Comparison of ENCODE assay signal across 12 cellular contexts in the genomic region with DNA sequence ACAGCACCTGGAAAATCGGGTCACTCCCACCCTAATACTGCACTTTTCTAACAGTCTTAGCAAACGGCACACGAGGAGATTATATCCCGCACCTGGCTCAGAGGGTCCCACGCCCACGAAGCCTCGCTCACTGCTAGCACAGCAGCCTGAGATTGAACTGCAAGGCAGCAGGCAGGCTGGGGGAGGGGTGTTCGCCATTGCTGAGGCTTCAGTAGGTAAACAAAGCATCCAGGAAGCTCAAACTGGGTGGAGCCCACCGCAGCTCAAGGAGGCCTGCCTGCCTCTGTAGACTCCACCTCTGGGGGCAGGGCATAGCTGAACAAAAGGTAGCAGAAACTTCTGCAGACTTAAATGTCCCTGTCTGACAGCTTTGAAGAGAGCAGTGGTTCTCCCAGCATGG. TPM values are rescaled to one million over a fixed set of nuclear protein-coding genes. Genes with fewer than 3 reads are reported as not detected.
DNase-seq lines count a peak whose midpoint lies in the region; ATAC-seq, FAIRE-seq and TF ChIP-seq lines count a peak whose summit lies in the region.
"Not testable (repeated sequence)": the region's sequence is repeated elsewhere in the genome, so short reads cannot be mapped to it uniquely, and the experiment has no call there.
"Had no signal": no experiment of that assay in that cellular context is flagged by ENCODE, and none has a peak within 500 bp of the region (broad histone marks: within the 10 kb centered on the region; RNA-seq: fewer than 3 reads in every experiment).

No MANE protein-coding gene starts in this region.

- POLR2A ChIA-PET in K562 (lab: Yijun Ruan, JAX) = not testable (repeated sequence)

- H3K4me1 ChIP-seq in K562 (replicated peaks in 1 of 2; ENCODE audit: control insufficient read depth in 2 of 2, insufficient read depth in 2 of 2, low read length in 2 of 2); lower lobe of right lung: not testable (repeated sequence)

- not testable (repeated sequence) for TF ChIP-seq POLR2A in K562 (conservative IDR thresholded peaks at IDR 0.05)

- intact Hi-C loops in K562 (cut with micrococcal nuclease); lower lobe of right lung (cut with DNase I): not testable (repeated sequence)

- CTCF ChIA-PET in K562 (lab: Yijun Ruan, JAX; ENCODE audit: low intra/inter-chr PET ratio) = not testable (repeated sequence)

- TF ChIP-seq EP300 in K562 (IDR thresholded peaks at IDR 0.05; ENCODE audit: low read length) = not testable (repeated sequence)

- not testable (repeated sequence) for TF ChIP-seq CTCF in K562 (IDR thresholded peaks at IDR 0.05 in 2 of 3, conservative IDR thresholded peaks at IDR 0.05 in 1 of 3; ENCODE audit: insufficient read depth in 2 of 3, low read depth in 1 of 3, low read length in 3 of 3); lower lobe of right lung (IDR thresholded peaks at IDR 0.05)

- not testable (repeated sequence) for H3K9ac ChIP-seq in K562 (ENCODE audit: insufficient read depth in 1 of 2, low read depth in 2 of 2, low read length in 2 of 2)

- not testable (repeated sequence) for H4K20me1 ChIP-seq in K562 (replicated peaks; ENCODE audit: control insufficient read depth, insufficient read depth, low read length)

- BruUV-seq in K562 (replicated peaks; lab: Mats Ljungman, UMichigan) = not testable (repeated sequence)

- FAIRE-seq in K562 (lab: Jason Lieb, UNC) = not testable (repeated sequence)

- WGBS in K562 (ENCODE audit: insufficient coverage, low coverage, missing lambda C conversion rate) = 0% methylated on average over 9 of the region's 9 CpGs

- not testable (repeated sequence) for H3K4me3 ChIP-seq in Jurkat, Clone E6-1 (ENCODE audit: low read length); K562; lower lobe of right lung

- ATAC-seq in K562, lower lobe of right lung: not testable (repeated sequence)

- DNase-seq in COLO668 (lab: John Stamatoyannopoulos, UW; ENCODE audit: unreplicated experiment) = peak; percentile 23
- peak; percentile 51 for DNase-seq in Jurkat, Clone E6-1 (ENCODE audit: low read depth, low spot score)
- DNase-seq in NCI-H748 (lab: John Stamatoyannopoulos, UW; ENCODE audit: unreplicated experiment) = peak; percentile 10
- DNase-seq in K562 (ENCODE audit: extremely low read depth in 1 of 4, low spot score in 3 of 4) = peak in 1 of 4 experiments; percentile 10
- DNase-seq in lower lobe of right lung = peak; percentile 40

- in situ Hi-C loops in K562 (cut with MboI) = not testable (repeated sequence)

- not testable (repeated sequence) for H3K36me3 ChIP-seq in K562 (ENCODE audit: control insufficient read depth, insufficient read depth, low read length); lower lobe of right lung

- peak overlapping the region; percentile 45; the same call in 1 of the 2 replicates for H2AFZ ChIP-seq in K562 (ENCODE audit: low read depth, low read length)

- TF ChIP-seq RAD21 in K562 (CRISPR knock-in tag; conservative IDR thresholded peaks at IDR 0.05 in 1 of 2, IDR thresholded peaks at IDR 0.05 in 1 of 2) = not testable (repeated sequence)

- H3K27me3 ChIP-seq in K562 (ENCODE audit: control insufficient read depth in 2 of 2, insufficient read depth in 2 of 2, low read length in 2 of 2); lower lobe of right lung (ENCODE audit: low read depth): not testable (repeated sequence)

- H3K27ac ChIP-seq in K562 (ENCODE audit: extremely low read depth, low read depth, low read length); lower lobe of right lung: not testable (repeated sequence)

- H3K4me2 ChIP-seq in K562 (ENCODE audit: insufficient read depth, low read length) = not testable (repeated sequence)

- not testable (repeated sequence) for H3K79me2 ChIP-seq in K562 (ENCODE audit: control insufficient read depth, insufficient read depth, low read length)

- not testable (repeated sequence) for H3K9me3 ChIP-seq in K562 (replicated peaks; ENCODE audit: control insufficient read depth, insufficient read depth, low read depth, low read length); lower lobe of right lung

- not testable (repeated sequence) for H3K9me1 ChIP-seq in K562 (ENCODE audit: control insufficient read depth, insufficient read depth, low read length)

TF ChIP-seq in K562, 482 proteins besides CTCF, POLR2A, EP300 and RAD21:
- peak in 2 of 3 experiments; percentile 18 to 48 for TF ChIP-seq YY1 (IDR thresholded peaks at IDR 0.05; ENCODE audit: borderline replicate concordance in 1 of 3, control insufficient read depth in 1 of 3, extremely low read depth in 1 of 3, insufficient read depth in 3 of 3, insufficient read length in 1 of 3, insufficient replicate concordance in 2 of 3, low read depth in 1 of 3, low read length in 2 of 3)

RNA-seq across cellular contexts. Expression of a gene that starts 47.5 kb away (rescaled TPM):
- not detected for polyA plus RNA-seq in Jurkat, Clone E6-1 (2012; ENCODE audit: insufficient read depth, insufficient read length)
- not detected in 2 replicates for total RNA-seq in K562 (2011; cell fraction: chromatin; rRNA removed; ENCODE audit: low replicate concordance)
- not detected in 2 replicates for total RNA-seq in K562 (2011; cell fraction: nucleolus; rRNA removed)
- not detected in 2 replicates for total RNA-seq in K562 (2011; cell fraction: nucleoplasm; rRNA removed)
- not detected in 2 replicates for total RNA-seq in K562 (2014; rRNA removed)
- not detected in 2 replicates for total RNA-seq in K562 (2014; rRNA removed; fragmentation: Illumina TruSeq; extraction: Trizol)
- not detected in 2 replicates for total RNA-seq in K562 (2015; rRNA removed; fragmentation: Illumina TruSeq; extraction: Trizol)
- 0.56 and 0.69 TPM in 2 replicates for total RNA-seq in K562 (2021)
- not detected in 2 replicates for polyA plus RNA-seq in K562 (2011; rRNA removed)
- not detected in 2 replicates for polyA plus RNA-seq in K562 (2011; cell fraction: cytosol; rRNA removed)
- polyA plus RNA-seq in K562 (2011; cell fraction: nucleus; rRNA removed) = not detected in 2 replicates
- polyA plus RNA-seq in K562 (2012) = not detected in 2 replicates
- polyA plus RNA-seq in K562 (2014; fragmentation: Illumina TruSeq; extraction: Trizol) = not detected in 2 replicates
- not detected for polyA plus RNA-seq in K562 (2014; fragmentation: Nextera tagmentation; extraction: Ambion mirVana)
- not detected in 2 replicates for polyA plus RNA-seq in K562 (2014; rRNA removed)
- not detected in 2 replicates for polyA minus RNA-seq in K562 (2011; rRNA and poly(A)+ RNA removed)
- polyA minus RNA-seq in K562 (2011; cell fraction: cytosol; rRNA and poly(A)+ RNA removed) = not detected in 2 replicates
- polyA minus RNA-seq in K562 (2011; cell fraction: nucleus; rRNA and poly(A)+ RNA removed) = not detected in 2 replicates
- 210 TPM for total RNA-seq in lower lobe of right lung
- total RNA-seq: A673; CD4-positive, alpha-beta T cell; CD8-positive, alpha-beta T cell; Daoy; G401 had no signal
- polyA plus RNA-seq: AG04450, GM12878 had no signal

Comparison
In these comparisons a context has a peak if more than half of its experiments do, and no peak if none do; other contexts are left out.
1. RNA of a gene that starts 47.5 kb away (total RNA-seq): 210 TPM in lower lobe of right lung (single experiment); 0.56 to 0.69 TPM in K562; every median in the first group is over 100 times any median in the second.